ENCODE assay signal across 1 cellular context in the genomic region with DNA sequence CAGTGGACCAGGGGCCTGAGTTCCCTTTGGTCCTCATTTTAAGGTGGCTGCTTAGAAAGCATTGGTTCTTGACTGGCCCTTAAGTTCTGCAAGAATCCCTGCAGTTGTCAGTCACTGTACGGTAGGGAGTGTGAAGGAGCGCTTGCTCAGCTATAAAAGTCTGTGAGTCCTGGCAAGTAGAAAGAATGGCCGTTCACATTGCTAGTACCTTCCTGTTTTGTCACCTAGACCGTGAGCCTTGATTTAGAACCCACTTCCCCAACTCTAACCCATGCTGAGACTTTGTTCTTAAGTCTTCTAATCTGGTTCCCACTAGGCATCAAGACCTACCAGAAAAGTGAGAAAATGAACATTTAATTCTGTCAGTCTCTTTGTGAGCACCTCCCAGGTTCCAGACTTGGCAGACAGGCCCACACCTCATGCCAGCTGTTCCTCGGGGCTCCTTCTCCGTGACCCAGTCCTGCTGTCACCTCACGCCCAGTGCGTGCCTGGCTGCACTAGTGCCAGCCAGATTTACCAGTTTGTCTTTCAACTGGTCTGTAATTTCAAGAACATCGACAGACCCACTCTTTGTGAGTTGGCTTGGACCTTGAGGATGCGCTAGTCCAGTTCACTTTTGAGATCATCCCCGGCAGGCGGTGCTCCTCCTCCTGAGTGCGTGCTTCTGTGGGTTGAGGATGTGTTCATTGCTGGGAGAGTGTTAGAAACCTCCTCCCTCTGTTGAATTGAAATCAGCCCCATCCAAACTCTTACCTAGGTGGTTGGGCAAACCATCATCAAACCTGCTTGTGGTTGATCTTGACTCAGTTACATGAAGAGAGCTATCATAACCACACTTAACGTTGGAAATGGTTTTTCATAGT.
TF ChIP-seq lines count a peak whose summit lies in the region.

No MANE protein-coding gene starts in this region.

TF ChIP-seq in GM12891, 5 proteins besides CTCF, POLR2A, EP300 and RAD21 (continued from another document):
- TF ChIP-seq PAX5 (IDR thresholded peaks at IDR 0.05; ENCODE audit: insufficient read depth, low read length, severe bottlenecking) = no peak
- no peak for TF ChIP-seq SPI1 (IDR thresholded peaks at IDR 0.05; ENCODE audit: low read depth, low read length)
- TF ChIP-seq POU2F2 (IDR thresholded peaks at IDR 0.05; ENCODE audit: low read depth, low read length) = no peak
- no peak for TF ChIP-seq POLR2AphosphoS5 (IDR thresholded peaks at IDR 0.05; ENCODE audit: low read depth, low read length)
